Comparison of ENCODE assay signal across 9 cellular contexts in genomic region chr19:36837525-36837901, GRCh38. TPM values are rescaled to one million over a fixed set of nuclear protein-coding genes. Genes with fewer than 3 reads are reported as not detected.
DNase-seq lines count a peak whose midpoint lies in the region; ATAC-seq and TF ChIP-seq lines count a peak whose summit lies in the region.
"Had no signal": no experiment of that assay in that cellular context is flagged by ENCODE, and none has a peak within 500 bp of the region (broad histone marks: within the 10 kb centered on the region; RNA-seq: fewer than 3 reads in every experiment).

No MANE protein-coding gene starts in this region.

- POLR2A ChIA-PET in PC-3 (lab: Charles Lee; ENCODE audit: unreplicated experiment) = no interaction called here

- peak overlapping the region; percentile 86 for H3K27ac ChIP-seq in DND-41 (ENCODE audit: low read length)
- no peak overlapping the region for H3K27ac ChIP-seq in PC-3 (ENCODE audit: low read length)
- H3K27ac ChIP-seq in heart right ventricle = peak overlapping the region; percentile 78 to 94 (median 92)
- H3K27ac ChIP-seq in rectal smooth muscle tissue (ENCODE audit: low read depth, low read length) = peak overlapping the region; percentile 85
- H3K27ac ChIP-seq: SJSA1 had no signal

- intact Hi-C loops in PC-3 (cut with micrococcal nuclease) (no loop called here), heart right ventricle (cut with DNase I) (loop anchor here in 4 of 10 donors (5.0 to 10.0 kb wide), 4 partner anchors 63 to 263 kb away; partner anchors contain the start of genes ZNF461 (in 2 of the 4), ZNF850 (in 2 of the 4) and ZNF529 (in 1 of the 4))

- H3K79me2 ChIP-seq in DND-41 (ENCODE audit: insufficient read depth, low read length) (peaks cover 64% of the 10 kb centered on the region), PC-3 (ENCODE audit: low read length) (no peaks in the 10 kb centered on the region)

- peak overlapping the region; percentile 82 for H3K4me2 ChIP-seq in DND-41 (ENCODE audit: insufficient read depth, low read length)
- H3K4me2 ChIP-seq in PC-3 (ENCODE audit: low read length) = peak overlapping the region; percentile 37; the same call in 1 of the 2 replicates

- peaks cover 25% of the 10 kb centered on the region for H3K4me1 ChIP-seq in DND-41 (ENCODE audit: insufficient read depth, low read length)
- no peaks in the 10 kb centered on the region for H3K4me1 ChIP-seq in PC-3 (ENCODE audit: insufficient read depth, low read length)
- H3K4me1 ChIP-seq in heart right ventricle = peaks cover 0 to 24% (median 14%) of the 10 kb centered on the region in 9 donors
- H3K4me1 ChIP-seq in rectal smooth muscle tissue (ENCODE audit: control insufficient read depth, insufficient read depth, low read length) = no peaks in the 10 kb centered on the region
- H3K4me1 ChIP-seq: SJSA1 had no signal

- H3K36me3 ChIP-seq in DND-41 (ENCODE audit: insufficient read depth, low read length) (peaks cover 32% of the 10 kb centered on the region), PC-3 (ENCODE audit: low read depth, low read length) (no peaks in the 10 kb centered on the region), heart right ventricle (peaks cover 0 to 39% (median 17%) of the 10 kb centered on the region in 9 donors), rectal smooth muscle tissue (ENCODE audit: control insufficient read depth, insufficient read depth, low read length) (peaks cover 12% of the 10 kb centered on the region)
- H3K36me3 ChIP-seq: SJSA1 had no signal

- 8 to 11% methylated on average over 6 of the region's 6 CpGs for WGBS in heart right ventricle, 2 donors

- H3F3A ChIP-seq in PC-3 (ENCODE audit: low read length, unreplicated experiment) = no peaks in the 10 kb centered on the region

- BruUV-seq in PC-3 (replicated peaks; lab: Mats Ljungman, UMichigan) = no TSS peak

- TF ChIP-seq CTCF in DND-41 (IDR thresholded peaks at IDR 0.05; ENCODE audit: borderline replicate concordance, extremely low read depth, low read length, poor library complexity, severe bottlenecking) = no peak
- TF ChIP-seq CTCF in PC-3 (conservative IDR thresholded peaks at IDR 0.05; ENCODE audit: low read depth, low read length) = no peak
- TF ChIP-seq CTCF in heart right ventricle (IDR thresholded peaks at IDR 0.05) = no peak

- H3K9ac ChIP-seq in DND-41 (ENCODE audit: low read depth, low read length) (peak overlapping the region; percentile 71), PC-3 (ENCODE audit: low read length) (no peak overlapping the region), rectal smooth muscle tissue (ENCODE audit: low read length) (peak overlapping the region; percentile 76)

- H3K9me3 ChIP-seq in DND-41 (ENCODE audit: insufficient read depth, low read length, severe bottlenecking) (peaks cover 34% of the 10 kb centered on the region), PC-3 (ENCODE audit: low read length) (0 out of 2 replicates have a peak, but pooled peaks cover 5% of the 10 kb centered on the region), heart right ventricle (peaks cover 0 to 70% (median 30%) of the 10 kb centered on the region in 11 donors)

- no peaks in the 10 kb centered on the region for H3K27me3 ChIP-seq in DND-41 (ENCODE audit: insufficient read depth, low read length, poor library complexity)
- H3K27me3 ChIP-seq in PC-3 (ENCODE audit: low read length) = no peaks in the 10 kb centered on the region
- no peaks in the 10 kb centered on the region for H3K27me3 ChIP-seq in heart right ventricle
- H3K27me3 ChIP-seq in rectal smooth muscle tissue (ENCODE audit: control insufficient read depth, insufficient read depth, low read length) = no peaks in the 10 kb centered on the region
- H3K27me3 ChIP-seq: SJSA1 had no signal

- H3K9me2 ChIP-seq in PC-3 (replicated peaks; ENCODE audit: low read length) = no peaks in the 10 kb centered on the region

- CTCF ChIA-PET in PC-3 (lab: Charles Lee) = no interaction called here

- peak overlapping the region; percentile 89 for H2AFZ ChIP-seq in DND-41 (ENCODE audit: low read depth, low read length)
- peak overlapping the region; percentile 74; the same call in 1 of the 2 replicates for H2AFZ ChIP-seq in PC-3 (ENCODE audit: low read length)

- DNase-seq in DND-41 (no peak), PC-3 (no peak), heart right ventricle (no peak), amniotic stem cell (lab: John Stamatoyannopoulos, UW) (no peak), NCI-H1092 (lab: John Stamatoyannopoulos, UW) (no peak)

- peak overlapping the region; percentile 45 to 79; a peak in 3 of 4 replicates for H3K4me3 ChIP-seq in DND-41 (ENCODE audit: low read depth in 1 of 2, low read length in 2 of 2)
- peak overlapping the region; percentile 60 for H3K4me3 ChIP-seq in PC-3 (ENCODE audit: low read length)
- H3K4me3 ChIP-seq in heart right ventricle = peak overlapping the region; percentile 56 to 80 (median 76)
- peak overlapping the region; percentile 79 for H3K4me3 ChIP-seq in rectal smooth muscle tissue (ENCODE audit: low read length)

- H4K20me1 ChIP-seq in DND-41 (ENCODE audit: insufficient read depth, low read length) = no peaks in the 10 kb centered on the region
- H4K20me1 ChIP-seq in PC-3 (ENCODE audit: low read length) = no peaks in the 10 kb centered on the region

- ATAC-seq in DND-41 (ENCODE audit: insufficient read depth, low read depth) (peak; percentile 8; the same call in 2 of the 3 replicates), PC-3 (no peak), heart right ventricle (peak in 2 of 8 donors; percentile 4 to 19), HG02938 (IDR thresholded peaks at IDR 0.05; ENCODE audit: unreplicated experiment) (no peak), GM19452 (IDR thresholded peaks at IDR 0.05; ENCODE audit: unreplicated experiment) (no peak)

RNA-seq across cellular contexts. Expression of gene ZNF790, which starts 0.7 kb away (rescaled TPM):
- total RNA-seq in PC-3 (2014; rRNA removed) = 0.63 and 1.2 TPM in 2 replicates
- 10 to 100 TPM in 3 of 10 donors, 1 to 10 TPM in 7; 4.5 to 11.8 (median 8.7) TPM for total RNA-seq in heart right ventricle
- 1 to 10 TPM; 2.3 to 3.2 TPM for polyA plus RNA-seq in heart right ventricle

RNA-seq across cellular contexts. Expression of gene ZNF345, which starts 13.2 kb away (rescaled TPM):
- total RNA-seq in PC-3 (2014; rRNA removed) = 0.66 and 1.3 TPM in 2 replicates
- 1 to 10 TPM; 2.2 to 4.5 (median 3.0) TPM for total RNA-seq in heart right ventricle
- 1 to 10 TPM; 1.4 to 3.7 TPM for polyA plus RNA-seq in heart right ventricle
